In the genomic region with DNA sequence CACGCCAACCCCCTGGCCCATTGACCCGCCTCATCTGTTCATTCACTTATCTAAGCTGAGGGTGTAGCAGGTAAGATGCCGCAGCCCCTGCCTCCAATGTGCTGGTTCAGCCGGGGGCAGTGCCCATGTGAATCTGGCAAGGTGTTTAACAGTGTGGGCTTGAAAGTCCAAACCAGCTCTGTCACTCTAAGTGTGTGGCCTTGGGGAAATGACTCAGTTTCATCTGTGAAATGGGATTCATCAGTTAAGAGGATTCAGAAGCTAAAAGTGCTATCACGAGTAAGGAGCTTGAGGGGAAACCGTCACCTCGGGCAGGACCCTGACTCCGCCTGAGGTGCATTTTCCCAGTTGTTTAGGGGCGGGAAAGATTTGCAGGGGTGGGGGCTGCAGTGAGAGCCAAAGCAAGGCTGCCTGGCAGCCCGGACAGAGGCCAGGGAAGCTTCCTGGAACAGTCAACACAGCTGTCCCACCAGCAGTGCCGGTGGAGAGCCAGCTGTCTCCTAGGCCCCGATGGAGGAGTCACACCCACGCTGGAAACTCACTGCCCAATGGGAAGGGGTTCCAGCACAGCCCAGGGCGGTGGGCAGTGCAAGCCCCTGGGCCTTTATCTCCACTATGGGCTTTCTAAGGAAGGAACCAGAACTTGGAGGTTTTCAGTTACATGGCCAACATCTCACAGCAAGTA, we compare ENCODE assay signal across 8 cellular contexts. TPM values are rescaled to one million over a fixed set of nuclear protein-coding genes. Genes with fewer than 3 reads are reported as not detected.
A peak's percentile ranks its signal among the peaks of the same experiment; 100 is the strongest.
DNase-seq lines count a peak whose midpoint lies in the region; ATAC-seq, FAIRE-seq and TF ChIP-seq lines count a peak whose summit lies in the region.

No MANE protein-coding gene starts in this region.

- no peak overlapping the region for H3K18ac ChIP-seq in H9 (ENCODE audit: insufficient read length, low read depth, low read length)

- CTCF ChIA-PET in activated naive CD4-positive, alpha-beta T cell treated with anti-CD3 and anti-CD28 coated beads, Interleukin-2, amount 10 ng/mL, durations not matched to agents 7 days and 5 days (lab: Charles Lee) = interaction anchor here (0.9 to 5.2 kb wide), 22 partner anchors 9 to 237 kb away, joined by 3 to 61 read pairs (median 4); a partner anchor contains a TSS

- peak overlapping the region; percentile 64 for H3K9ac ChIP-seq in astrocyte (ENCODE audit: low read length)
- H3K9ac ChIP-seq in H9 (ENCODE audit: extremely low read depth, insufficient read length, low read length) = no peak overlapping the region

- H3K4ac ChIP-seq in H9 (ENCODE audit: low read depth, low read length) = no peak overlapping the region

- H2AFZ ChIP-seq in astrocyte (ENCODE audit: low read depth, low read length) (peak overlapping the region; percentile 97), H9 (ENCODE audit: low read length) (no peak overlapping the region)

- no peak overlapping the region for H2BK20ac ChIP-seq in H9 (ENCODE audit: low read depth, low read length, poor library complexity, severe bottlenecking)

- H3K27ac Mint-ChIP-seq in activated naive CD4-positive, alpha-beta T cell treated with anti-CD3 and anti-CD28 coated beads, Interleukin-2, amount 10 ng/mL, durations not matched to agents 7 days and 5 days = peak overlapping the region; percentile 88
- no peak overlapping the region for H3K27ac Mint-ChIP-seq in astrocyte (ENCODE audit: unreplicated experiment)
- H3K27ac Mint-ChIP-seq in memory B cell = no peak overlapping the region
- no peak overlapping the region for H3K27ac Mint-ChIP-seq in H9

- H3K4me3 ChIP-seq in astrocyte (ENCODE audit: insufficient read depth, low read depth, low read length) (peak overlapping the region; percentile 55), upper lobe of left lung (peak overlapping the region in 3 of 4 donors; percentile 36 to 55 (median 53))

- TF ChIP-seq CTCF in astrocyte (IDR thresholded peaks at IDR 0.05; ENCODE audit: insufficient read depth, low read depth, low read length) = no peak
- no peak for TF ChIP-seq CTCF in upper lobe of left lung (IDR thresholded peaks at IDR 0.05)
- no peak for TF ChIP-seq CTCF in H9 (conservative IDR thresholded peaks at IDR 0.05)

- no peak for TF ChIP-seq EP300 in upper lobe of left lung (IDR thresholded peaks at IDR 0.05)

- H3T11ph ChIP-seq in H9 (ENCODE audit: low read length) = no peak overlapping the region

- H2BK120ac ChIP-seq in H9 (ENCODE audit: low read depth, low read length, poor library complexity, severe bottlenecking) = no peak overlapping the region

- H3K4me3 Mint-ChIP-seq in activated naive CD4-positive, alpha-beta T cell treated with anti-CD3 and anti-CD28 coated beads, Interleukin-2, amount 10 ng/mL, durations not matched to agents 7 days and 5 days = peak overlapping the region; percentile 75
- H3K4me3 Mint-ChIP-seq in astrocyte (ENCODE audit: unreplicated experiment) (peak overlapping the region; percentile 45), memory B cell (peak overlapping the region; percentile 85), H9 (peak overlapping the region in 1 of 2 experiments; percentile 53; a peak in 1 of 5 replicates)

- no peak overlapping the region for H3K56ac ChIP-seq in H9 (ENCODE audit: insufficient read length, low read depth, low read length)

- H3K27me3 ChIP-seq in astrocyte (ENCODE audit: insufficient read depth, low read length) (no peaks in the 10 kb centered on the region), upper lobe of left lung (no peaks in the 10 kb centered on the region), H9 (ENCODE audit: insufficient read depth, low read length) (peaks cover 17% of the 10 kb centered on the region; the same call in 1 of the 2 replicates)

- H3K23ac ChIP-seq in H9 (ENCODE audit: insufficient read length, low read depth, low read length) = no peak overlapping the region

- no peaks in the 10 kb centered on the region for H3K79me2 ChIP-seq in astrocyte (ENCODE audit: insufficient read depth, low read length)
- H3K79me2 ChIP-seq in H9 (ENCODE audit: insufficient read depth, low read length) = no peaks in the 10 kb centered on the region

- ATAC-seq in memory B cell (ENCODE audit: low read depth) (no peak), upper lobe of left lung (ENCODE audit: low FRiP score in 2 of 2) (peak in 1 of 2 donors; percentile 16)

- H3K14ac ChIP-seq in H9 (ENCODE audit: insufficient read depth, low read length) = no peak overlapping the region

- H3K4me1 Mint-ChIP-seq in activated naive CD4-positive, alpha-beta T cell treated with anti-CD3 and anti-CD28 coated beads, Interleukin-2, amount 10 ng/mL, durations not matched to agents 7 days and 5 days = peaks cover 31% of the 10 kb centered on the region
- H3K4me1 Mint-ChIP-seq in astrocyte (ENCODE audit: low read depth, unreplicated experiment) (peaks cover 15% of the 10 kb centered on the region), memory B cell (no peaks in the 10 kb centered on the region), H9 (peaks cover 14 to 22% of the 10 kb centered on the region in 2 experiments)

- H2BK12ac ChIP-seq in H9 (ENCODE audit: insufficient read length, low read depth, low read length) = no peak overlapping the region

- no peak for DNase-seq in activated naive CD4-positive, alpha-beta T cell treated with anti-CD3 and anti-CD28 coated beads, Interleukin-2, amount 10 ng/mL, durations not matched to agents 7 days and 5 days
- no peak for DNase-seq in activated naive CD4-positive, alpha-beta T cell treated with Interleukin-2 at 50 U/mL for 16 hours
- DNase-seq in astrocyte (ENCODE audit: low read depth) = no peak
- DNase-seq in memory B cell (ENCODE audit: low spot score in 2 of 2) = no peak
- no peak for DNase-seq in upper lobe of left lung
- no peak for DNase-seq in H9
- no peak for DNase-seq in RPMI8226
- no peak for DNase-seq in DMS114 treated with DMSO at 0.1 percent for 48 hours (lab: John Stamatoyannopoulos, UW; ENCODE audit: unreplicated experiment)

- H3K36me3 ChIP-seq in astrocyte (ENCODE audit: insufficient read depth, low read length) (no peaks in the 10 kb centered on the region), upper lobe of left lung (peaks cover 0 to 9% (median 3%) of the 10 kb centered on the region in 4 donors)

- no peak overlapping the region for H4K8ac ChIP-seq in H9 (replicated peaks; ENCODE audit: insufficient read length, low read depth, low read length)

- no peaks in the 10 kb centered on the region for H3K79me1 ChIP-seq in H9 (ENCODE audit: insufficient read depth, low read depth, low read length, poor library complexity, severe bottlenecking)

- H4K5ac ChIP-seq in H9 (ENCODE audit: insufficient read length, low read depth, low read length) = no peak overlapping the region

- H2BK5ac ChIP-seq in H9 (ENCODE audit: insufficient read length, low read length) = no peak overlapping the region

- H3K9me3 ChIP-seq in astrocyte (ENCODE audit: insufficient read depth, low read depth, low read length) (no peaks in the 10 kb centered on the region), upper lobe of left lung (no peaks in the 10 kb centered on the region), H9 (ENCODE audit: control insufficient read depth, low read depth, low read length) (no peaks in the 10 kb centered on the region)

- H2AK5ac ChIP-seq in H9 (ENCODE audit: insufficient read length, low read length) = no peak overlapping the region

- 65 to 73% methylated on average over 6 to 12 of the region's 14 CpGs for WGBS in upper lobe of left lung, 2 donors
- no CpG with 5 or more reads among the region's 14 CpGs for WGBS in H9 (ENCODE audit: extremely low coverage, insufficient read length, low lambda C conversion rate)

- no peak overlapping the region for H4K91ac ChIP-seq in H9 (ENCODE audit: insufficient read length, low read depth, low read length)

- H4K20me1 ChIP-seq in astrocyte (ENCODE audit: insufficient read depth, low read length) = no peaks in the 10 kb centered on the region
- no peaks in the 10 kb centered on the region for H4K20me1 ChIP-seq in H9 (ENCODE audit: control insufficient read depth, insufficient read depth, insufficient read length)

- no peaks in the 10 kb centered on the region for H3K9me3 Mint-ChIP-seq in activated naive CD4-positive, alpha-beta T cell treated with anti-CD3 and anti-CD28 coated beads, Interleukin-2, amount 10 ng/mL, durations not matched to agents 7 days and 5 days
- H3K9me3 Mint-ChIP-seq in astrocyte (ENCODE audit: unreplicated experiment) (no peaks in the 10 kb centered on the region), memory B cell (no peaks in the 10 kb centered on the region), H9 (peaks cover 2 to 6% of the 10 kb centered on the region in 2 experiments; a peak in 3 of 5 replicates)

- no peaks in the 10 kb centered on the region for H3K36me3 Mint-ChIP-seq in activated naive CD4-positive, alpha-beta T cell treated with anti-CD3 and anti-CD28 coated beads, Interleukin-2, amount 10 ng/mL, durations not matched to agents 7 days and 5 days
- H3K36me3 Mint-ChIP-seq in astrocyte (ENCODE audit: low read depth, unreplicated experiment) (peaks cover 7% of the 10 kb centered on the region), memory B cell (no peaks in the 10 kb centered on the region), H9 (ENCODE audit: insufficient read depth in 1 of 3, low read depth in 3 of 3) (peaks cover 0 to 2% (median 0%) of the 10 kb centered on the region in 3 experiments; a peak in 4 of 7 replicates)

- H3K23me2 ChIP-seq in H9 (ENCODE audit: insufficient read length, low read depth, low read length, poor library complexity, severe bottlenecking) = no peaks in the 10 kb centered on the region

- H2BK15ac ChIP-seq in H9 (ENCODE audit: low read depth, low read length) = no peak overlapping the region

- H3K4me1 ChIP-seq in astrocyte (ENCODE audit: insufficient read depth, low read length) (peaks cover 25% of the 10 kb centered on the region), upper lobe of left lung (peaks cover 17 to 23% (median 21%) of the 10 kb centered on the region in 4 donors), H9 (ENCODE audit: insufficient read depth, low read length) (peaks cover 7% of the 10 kb centered on the region; the same call in 1 of the 2 replicates)

- TF ChIP-seq POLR2A in upper lobe of left lung (IDR thresholded peaks at IDR 0.05) = no peak

- H3K4me2 ChIP-seq in astrocyte (ENCODE audit: low read length) (peak overlapping the region; percentile 98), H9 (ENCODE audit: insufficient read depth, insufficient read length, low read length) (no peak overlapping the region)

- H3K27me3 Mint-ChIP-seq in activated naive CD4-positive, alpha-beta T cell treated with anti-CD3 and anti-CD28 coated beads, Interleukin-2, amount 10 ng/mL, durations not matched to agents 7 days and 5 days = peaks cover 4% of the 10 kb centered on the region
- H3K27me3 Mint-ChIP-seq in astrocyte (ENCODE audit: low read depth, unreplicated experiment) (no peaks in the 10 kb centered on the region), memory B cell (peaks cover 3% of the 10 kb centered on the region), H9 (ENCODE audit: low read depth) (peaks cover 61% of the 10 kb centered on the region)

- H3K27ac ChIP-seq in astrocyte (ENCODE audit: low read depth, low read length) (no peak overlapping the region), upper lobe of left lung (peak overlapping the region; percentile 45 to 62 (median 52)), H9 (ENCODE audit: insufficient read length, low read depth, low read length) (no peak overlapping the region)

- no peak for FAIRE-seq in astrocyte (lab: Jason Lieb, UNC)

RNA-seq across cellular contexts. Expression of a gene that starts 9.7 kb away (rescaled TPM):
- total RNA-seq in astrocyte (50.7 and 51.6 TPM in 2 replicates), upper lobe of left lung (10 to 100 TPM; 11.1 to 57.9 (median 28.7) TPM), H9 (2021) (46.1 and 46.6 TPM in 2 replicates)

RNA-seq across cellular contexts. Expression of a gene that starts 21.1 kb away (rescaled TPM):
- total RNA-seq in astrocyte (26.1 and 26.9 TPM in 2 replicates), upper lobe of left lung (10 to 100 TPM; 17.8 to 30.1 (median 19.5) TPM), H9 (2021) (17.0 and 17.2 TPM in 2 replicates)

RNA-seq across cellular contexts. Expression of a gene that starts 38.8 kb away (rescaled TPM):
- total RNA-seq in astrocyte = 31.4 and 31.5 TPM in 2 replicates
- 10 to 100 TPM; 36.1 to 83.8 (median 55.2) TPM for total RNA-seq in upper lobe of left lung
- total RNA-seq in H9 (2021) = 34.8 and 38.4 TPM in 2 replicates

RNA-seq across cellular contexts. Expression of a gene that starts 39.2 kb away (rescaled TPM):
- total RNA-seq in astrocyte (26.6 and 27.9 TPM in 2 replicates), upper lobe of left lung (10 to 100 TPM in 3 of 6 donors, 1 to 10 TPM in 3; 6.9 to 24.1 (median 9.7) TPM), H9 (2021) (38.3 and 39.8 TPM in 2 replicates)

RNA-seq across cellular contexts. Expression of a gene that starts 59.2 kb away (rescaled TPM):
- 66.1 and 99.8 TPM in 2 replicates for total RNA-seq in astrocyte
- total RNA-seq in upper lobe of left lung = 10 to 100 TPM in 5 of 6 donors, 1 to 10 TPM in 1; 9.2 to 47.1 (median 15.4) TPM
- total RNA-seq in H9 (2021) = 5.4 and 5.9 TPM in 2 replicates

Comparison
In these comparisons a context has a peak if more than half of its experiments do, and no peak if none do; other contexts are left out.
1. H3K27ac ChIP-seq: peak in upper lobe of left lung (4 of 4); none in astrocyte (single experiment) and H9 (single experiment).